11 cellular contexts compared by ENCODE assay signal in the genomic region with DNA sequence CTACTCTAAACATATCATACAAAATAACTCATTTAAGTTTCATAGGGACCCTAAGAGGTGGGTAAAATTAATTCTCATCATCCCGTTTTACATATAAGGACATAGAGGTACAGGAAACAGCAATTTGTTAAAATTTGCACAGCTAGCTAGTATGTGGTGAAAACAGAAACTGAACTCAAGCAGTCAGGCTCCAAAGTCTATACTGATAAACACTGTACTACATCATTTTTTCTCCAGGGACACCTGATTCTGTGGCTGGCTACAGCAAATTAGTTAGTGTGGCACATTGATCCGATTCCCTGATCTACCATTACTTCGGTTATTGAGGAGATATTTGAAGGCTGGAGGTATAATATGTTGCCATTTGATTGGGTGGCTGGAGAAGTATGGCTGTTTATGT.
DNase-seq lines count a peak whose midpoint lies in the region; ATAC-seq and FAIRE-seq lines count a peak whose summit lies in the region.
"Had no signal": no experiment of that assay in that cellular context is flagged by ENCODE, and none has a peak within 500 bp of the region (broad histone marks: within the 10 kb centered on the region; RNA-seq: fewer than 3 reads in every experiment).

No MANE protein-coding gene starts in this region.

- DNase-seq in activated naive CD8-positive, alpha-beta T cell treated with anti-CD3 and anti-CD28 coated beads, Interleukin-2, amount 50 U/mL, for 24 hours = no peak
- no peak for DNase-seq in HK-2 (ENCODE audit: unreplicated experiment)
- no peak for DNase-seq in NK-92 (lab: John Stamatoyannopoulos, UW; ENCODE audit: unreplicated experiment)
- no peak for DNase-seq in HTR-8/SVneo (ENCODE audit: insufficient read length, low spot score)
- DNase-seq: cerebellar nuclear complex, NCI-H1694 had no signal

- peaks cover 49% of the 10 kb centered on the region for H3K4me1 Mint-ChIP-seq in activated naive CD8-positive, alpha-beta T cell treated with anti-CD3 and anti-CD28 coated beads, Interleukin-2, amount 50 U/mL, for 24 hours

- H3K27ac Mint-ChIP-seq in activated naive CD8-positive, alpha-beta T cell treated with anti-CD3 and anti-CD28 coated beads, Interleukin-2, amount 50 U/mL, for 24 hours = peak overlapping the region; percentile 30

- FAIRE-seq in HTR-8/SVneo (lab: Jason Lieb, UNC) = no peak
- FAIRE-seq: islet of Langerhans had no signal

- no peaks in the 10 kb centered on the region for H3K9me3 Mint-ChIP-seq in activated naive CD8-positive, alpha-beta T cell treated with anti-CD3 and anti-CD28 coated beads, Interleukin-2, amount 50 U/mL, for 24 hours

- H3K36me3 Mint-ChIP-seq in activated naive CD8-positive, alpha-beta T cell treated with anti-CD3 and anti-CD28 coated beads, Interleukin-2, amount 50 U/mL, for 24 hours (ENCODE audit: low read depth) = no peaks in the 10 kb centered on the region

- no peak overlapping the region for H3K4me3 Mint-ChIP-seq in activated naive CD8-positive, alpha-beta T cell treated with anti-CD3 and anti-CD28 coated beads, Interleukin-2, amount 50 U/mL, for 24 hours

- ATAC-seq in GM18511 (IDR thresholded peaks at IDR 0.05; ENCODE audit: unreplicated experiment) = peak; percentile 81
- ATAC-seq in GM19467 (IDR thresholded peaks at IDR 0.05; ENCODE audit: unreplicated experiment) = peak; percentile 71
- ATAC-seq in HG03342 (IDR thresholded peaks at IDR 0.05; ENCODE audit: unreplicated experiment) = peak; percentile 68
- no peak for ATAC-seq in activated naive CD8-positive, alpha-beta T cell treated with anti-CD3 and anti-CD28 coated beads, Interleukin-2, amount 50 U/mL, for 24 hours
- ATAC-seq in GM21825 (IDR thresholded peaks at IDR 0.05; ENCODE audit: unreplicated experiment) = no peak

- no peaks in the 10 kb centered on the region for H3K27me3 Mint-ChIP-seq in activated naive CD8-positive, alpha-beta T cell treated with anti-CD3 and anti-CD28 coated beads, Interleukin-2, amount 50 U/mL, for 24 hours

Comparison
In these comparisons a context has a peak if more than half of its experiments do, and no peak if none do; other contexts are left out.
1. ATAC-seq: peak in GM18511 (single experiment), GM19467 (single experiment) and HG03342 (single experiment); none in activated naive CD8-positive, alpha-beta T cell treated with anti-CD3 and anti-CD28 coated beads, Interleukin-2, amount 50 U/mL, for 24 hours (single experiment) and GM21825 (single experiment).